ENCODE assay signal across 7 cellular contexts in genomic region chr12:48716168-48716492, GRCh38. TPM values are rescaled to one million over a fixed set of nuclear protein-coding genes. Genes with fewer than 3 reads are reported as not detected.
DNase-seq lines count a peak whose midpoint lies in the region; ATAC-seq lines count a peak whose summit lies in the region.

No MANE protein-coding gene starts in this region.

- H3K36me3 ChIP-seq in iPS-18a (ENCODE audit: control insufficient read depth, low read depth, low read length), result peaks cover 29% of the 10 kb centered on the region

- ATAC-seq in HG02870 (IDR thresholded peaks at IDR 0.05; ENCODE audit: unreplicated experiment) (peak; percentile 16), GM19023 (IDR thresholded peaks at IDR 0.05; ENCODE audit: unreplicated experiment) (no peak), HG02852 (IDR thresholded peaks at IDR 0.05; ENCODE audit: unreplicated experiment) (no peak)
- ATAC-seq in stimulated activated naive CD8-positive, alpha-beta T cell treated with anti-CD3 and anti-CD28 coated beads, Interleukin-15, amount 100 ng/mL, for 72 hours, result peak; percentile 27

- H3K36me3 Mint-ChIP-seq in activated T-helper 1 cell treated with anti-CD3 and anti-CD28 coated beads, Interleukin-12 subunit alpha, Interleukin-12 subunit beta, Interleukin-2, Interleukin-4 antibody, amounts not matched to agents 30 ng/mL and 10 ng/mL and 1 ng/mL, durations not matched to agents 14 hours and 24 hours and 36 hours (ENCODE audit: low read depth), result peaks cover 37% of the 10 kb centered on the region

- no peak for DNase-seq in activated T-helper 1 cell treated with anti-CD3 and anti-CD28 coated beads, Interleukin-12 subunit alpha, Interleukin-12 subunit beta, Interleukin-2, Interleukin-4 antibody, amounts not matched to agents 30 ng/mL and 10 ng/mL and 1 ng/mL, durations not matched to agents 14 hours and 24 hours and 36 hours (ENCODE audit: low spot score)
- no peak for DNase-seq in stimulated activated naive CD8-positive, alpha-beta T cell treated with anti-CD3 and anti-CD28 coated beads, Interleukin-15, amount 100 ng/mL, for 72 hours
- no peak for DNase-seq in NCI-H446 (lab: John Stamatoyannopoulos, UW)

- H3K9me3 Mint-ChIP-seq in activated T-helper 1 cell treated with anti-CD3 and anti-CD28 coated beads, Interleukin-12 subunit alpha, Interleukin-12 subunit beta, Interleukin-2, Interleukin-4 antibody, amounts not matched to agents 30 ng/mL and 10 ng/mL and 1 ng/mL, durations not matched to agents 14 hours and 24 hours and 36 hours, result peaks cover 22% of the 10 kb centered on the region
- peaks cover 17 to 26% of the 10 kb centered on the region in 2 donors for H3K9me3 Mint-ChIP-seq in stimulated activated naive CD8-positive, alpha-beta T cell treated with anti-CD3 and anti-CD28 coated beads, Interleukin-15, amount 100 ng/mL, for 72 hours

- peak overlapping the region; percentile 90 for H3K4me3 Mint-ChIP-seq in activated T-helper 1 cell treated with anti-CD3 and anti-CD28 coated beads, Interleukin-12 subunit alpha, Interleukin-12 subunit beta, Interleukin-2, Interleukin-4 antibody, amounts not matched to agents 30 ng/mL and 10 ng/mL and 1 ng/mL, durations not matched to agents 14 hours and 24 hours and 36 hours
- peak overlapping the region; percentile 87 to 95 for H3K4me3 Mint-ChIP-seq in stimulated activated naive CD8-positive, alpha-beta T cell treated with anti-CD3 and anti-CD28 coated beads, Interleukin-15, amount 100 ng/mL, for 72 hours

- H3K4me1 ChIP-seq in iPS-18a (ENCODE audit: control insufficient read depth, low read depth, low read length), result no peaks in the 10 kb centered on the region

- H3K4me1 Mint-ChIP-seq in activated T-helper 1 cell treated with anti-CD3 and anti-CD28 coated beads, Interleukin-12 subunit alpha, Interleukin-12 subunit beta, Interleukin-2, Interleukin-4 antibody, amounts not matched to agents 30 ng/mL and 10 ng/mL and 1 ng/mL, durations not matched to agents 14 hours and 24 hours and 36 hours (ENCODE audit: low read depth), result peaks cover 43% of the 10 kb centered on the region
- H3K4me1 Mint-ChIP-seq in stimulated activated naive CD8-positive, alpha-beta T cell treated with anti-CD3 and anti-CD28 coated beads, Interleukin-15, amount 100 ng/mL, for 72 hours, result peaks cover 34% of the 10 kb centered on the region

- peak overlapping the region; percentile 88 for H3K27ac ChIP-seq in iPS-18a (ENCODE audit: low read length)

- H3K9ac ChIP-seq in iPS-18a (ENCODE audit: low read length), result peak overlapping the region; percentile 91

- H3K27me3 ChIP-seq in iPS-18a (ENCODE audit: control insufficient read depth, insufficient read depth, low read length), result no peaks in the 10 kb centered on the region

- H3K27me3 Mint-ChIP-seq in activated T-helper 1 cell treated with anti-CD3 and anti-CD28 coated beads, Interleukin-12 subunit alpha, Interleukin-12 subunit beta, Interleukin-2, Interleukin-4 antibody, amounts not matched to agents 30 ng/mL and 10 ng/mL and 1 ng/mL, durations not matched to agents 14 hours and 24 hours and 36 hours (ENCODE audit: insufficient read depth), result no peaks in the 10 kb centered on the region
- no peaks in the 10 kb centered on the region for H3K27me3 Mint-ChIP-seq in stimulated activated naive CD8-positive, alpha-beta T cell treated with anti-CD3 and anti-CD28 coated beads, Interleukin-15, amount 100 ng/mL, for 72 hours

- H3K9me3 ChIP-seq in iPS-18a (ENCODE audit: control insufficient read depth, low read depth, low read length), result peaks cover 3% of the 10 kb centered on the region

- H3K27ac Mint-ChIP-seq in activated T-helper 1 cell treated with anti-CD3 and anti-CD28 coated beads, Interleukin-12 subunit alpha, Interleukin-12 subunit beta, Interleukin-2, Interleukin-4 antibody, amounts not matched to agents 30 ng/mL and 10 ng/mL and 1 ng/mL, durations not matched to agents 14 hours and 24 hours and 36 hours, result peak overlapping the region; percentile 93
- peak overlapping the region; percentile 99 to 100 for H3K27ac Mint-ChIP-seq in stimulated activated naive CD8-positive, alpha-beta T cell treated with anti-CD3 and anti-CD28 coated beads, Interleukin-15, amount 100 ng/mL, for 72 hours

- intact Hi-C loops in activated T-helper 1 cell treated with anti-CD3 and anti-CD28 coated beads, Interleukin-12 subunit alpha, Interleukin-12 subunit beta, Interleukin-2, Interleukin-4 antibody, amounts not matched to agents 30 ng/mL and 10 ng/mL and 1 ng/mL, durations not matched to agents 14 hours and 24 hours and 36 hours (cut with micrococcal nuclease), result loop anchor here (1.0 to 10.0 kb wide), 10 partner anchors 34 to 1011 kb away; partner anchors contain the start of genes ASB8, CACNB3, KANSL2 and RND1

- peak overlapping the region; percentile 87 for H3K4me3 ChIP-seq in iPS-18a (ENCODE audit: low read length)

RNA-seq across cellular contexts. Expression of gene CCNT1, which starts 0.4 kb away (rescaled TPM):
- 67.2 and 67.7 TPM in 2 replicates for total RNA-seq in activated T-helper 1 cell treated with anti-CD3 and anti-CD28 coated beads, Interleukin-12 subunit alpha, Interleukin-12 subunit beta, Interleukin-2, Interleukin-4 antibody, amounts not matched to agents 30 ng/mL and 10 ng/mL and 1 ng/mL, durations not matched to agents 14 hours and 24 hours and 36 hours

RNA-seq across cellular contexts. Expression of gene KANSL2, which starts 34.1 kb away (rescaled TPM):
- total RNA-seq in activated T-helper 1 cell treated with anti-CD3 and anti-CD28 coated beads, Interleukin-12 subunit alpha, Interleukin-12 subunit beta, Interleukin-2, Interleukin-4 antibody, amounts not matched to agents 30 ng/mL and 10 ng/mL and 1 ng/mL, durations not matched to agents 14 hours and 24 hours and 36 hours, result 65.3 and 66.4 TPM in 2 replicates

Comparison
In these comparisons a context has a peak if more than half of its experiments do, and no peak if none do; other contexts are left out.
1. ATAC-seq: peak in HG02870 (single experiment) and stimulated activated naive CD8-positive, alpha-beta T cell treated with anti-CD3 and anti-CD28 coated beads, Interleukin-15, amount 100 ng/mL, for 72 hours (single experiment); none in GM19023 (single experiment) and HG02852 (single experiment).